ENCODE assay signal across 7 cellular contexts in the genomic region with DNA sequence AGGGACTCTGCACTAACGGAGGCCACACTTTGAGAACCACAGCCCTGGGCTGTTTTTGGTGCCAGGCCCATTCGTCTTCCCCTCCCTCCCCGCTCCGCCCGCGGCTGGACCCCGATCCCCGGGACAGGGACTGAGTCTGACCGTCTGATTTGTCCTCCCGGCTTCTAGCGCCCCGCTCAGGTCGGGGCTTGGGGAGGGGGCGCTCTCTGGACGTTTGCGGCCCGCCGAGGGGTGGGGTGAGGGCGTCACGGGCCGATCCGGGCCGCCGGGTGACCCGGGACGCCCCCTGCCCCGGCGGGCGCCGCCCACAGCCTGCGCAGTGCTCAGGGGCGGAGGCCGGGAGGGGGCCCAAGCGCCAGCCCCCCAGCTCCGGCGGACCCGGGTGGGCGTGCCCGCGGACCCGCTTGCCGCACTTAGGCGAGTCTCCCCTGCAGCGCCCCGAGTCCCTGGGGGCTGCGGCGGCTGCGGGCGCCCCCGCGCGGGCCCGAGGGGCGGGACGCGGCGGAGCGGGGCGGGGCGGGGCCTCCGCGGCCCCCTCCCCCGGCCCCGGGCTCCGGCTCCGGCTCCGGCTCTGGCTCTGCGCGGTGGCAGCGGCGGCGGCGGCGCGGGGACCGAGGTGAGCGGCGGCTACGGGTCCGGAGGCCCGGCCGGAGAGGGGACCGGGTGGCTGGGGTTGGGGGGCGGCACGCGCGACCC. TPM values are rescaled to one million over a fixed set of nuclear protein-coding genes. Genes with fewer than 3 reads are reported as not detected.
A peak's percentile ranks its signal among the peaks of the same experiment; 100 is the strongest.
DNase-seq lines count a peak whose midpoint lies in the region; ATAC-seq and TF ChIP-seq lines count a peak whose summit lies in the region.

No MANE protein-coding gene starts in this region.

- DNase-seq in left ventricle myocardium inferior (no peak), retinal pigment epithelial cell (ENCODE audit: low read depth) (no peak), cerebellar cortex (ENCODE audit: low spot score) (no peak), NCI-H226 (no peak), amniotic stem cell (lab: John Stamatoyannopoulos, UW) (no peak)

- H3K27ac Mint-ChIP-seq in activated T-helper 17 cell treated with anti-CD3 and anti-CD28 coated beads, Interleukin-2, amount 50 U/mL, for 72 hours, result peak overlapping the region; percentile 74

- no peak overlapping the region for H3K9ac ChIP-seq in Loucy (ENCODE audit: low read depth, low read length, poor library complexity, severe bottlenecking)

- no peaks in the 10 kb centered on the region for H3K27me3 Mint-ChIP-seq in activated T-helper 17 cell treated with anti-CD3 and anti-CD28 coated beads, Interleukin-2, amount 50 U/mL, for 72 hours

- TF ChIP-seq CTCF in Loucy (conservative IDR thresholded peaks at IDR 0.05; ENCODE audit: low read length) (no peak), left ventricle myocardium inferior (IDR thresholded peaks at IDR 0.05; ENCODE audit: borderline replicate concordance) (no peak), retinal pigment epithelial cell (conservative IDR thresholded peaks at IDR 0.05; ENCODE audit: low read depth, low read length) (no peak)

- no peaks in the 10 kb centered on the region for H3K9me3 Mint-ChIP-seq in activated T-helper 17 cell treated with anti-CD3 and anti-CD28 coated beads, Interleukin-2, amount 50 U/mL, for 72 hours

- H3K9me3 ChIP-seq in Loucy (ENCODE audit: insufficient read depth, low read depth, low read length) (no peaks in the 10 kb centered on the region), left ventricle myocardium inferior (replicated peaks) (no peaks in the 10 kb centered on the region)

- H3K4me3 Mint-ChIP-seq in activated T-helper 17 cell treated with anti-CD3 and anti-CD28 coated beads, Interleukin-2, amount 50 U/mL, for 72 hours, result peak overlapping the region; percentile 74

- peak; percentile 59 for ATAC-seq in activated T-helper 17 cell treated with anti-CD3 and anti-CD28 coated beads, Interleukin-2, amount 50 U/mL, for 72 hours (replicated peaks)

- H3K4me1 ChIP-seq in Loucy (ENCODE audit: insufficient read depth, low read length, poor library complexity, severe bottlenecking), result peaks cover 51% of the 10 kb centered on the region
- peaks cover 34% of the 10 kb centered on the region for H3K4me1 ChIP-seq in left ventricle myocardium inferior

- H3K9me2 ChIP-seq in Loucy (replicated peaks; ENCODE audit: low read depth, low read length), result no peaks in the 10 kb centered on the region

- H3K27ac ChIP-seq in left ventricle myocardium inferior (replicated peaks), result peak overlapping the region; percentile 67

- no peaks in the 10 kb centered on the region for H3F3A ChIP-seq in Loucy (ENCODE audit: low read depth)

- H3K36me3 ChIP-seq in Loucy (ENCODE audit: insufficient read depth, low read length), result no peaks in the 10 kb centered on the region
- no peaks in the 10 kb centered on the region for H3K36me3 ChIP-seq in left ventricle myocardium inferior

- peak overlapping the region; percentile 15 for H3K4me3 ChIP-seq in Loucy (ENCODE audit: low read length, poor library complexity, severe bottlenecking)
- H3K4me3 ChIP-seq in left ventricle myocardium inferior, result peak overlapping the region; percentile 69
- H3K4me3 ChIP-seq in retinal pigment epithelial cell (ENCODE audit: low read length), result peak overlapping the region; percentile 40

- H3K4me1 Mint-ChIP-seq in activated T-helper 17 cell treated with anti-CD3 and anti-CD28 coated beads, Interleukin-2, amount 50 U/mL, for 72 hours, result peaks cover 33% of the 10 kb centered on the region

- H3K27me3 ChIP-seq in Loucy (ENCODE audit: insufficient read depth, low read length, poor library complexity, severe bottlenecking) (no peaks in the 10 kb centered on the region), left ventricle myocardium inferior (ENCODE audit: low read depth) (peaks cover 36% of the 10 kb centered on the region)

- H3K4me2 ChIP-seq in Loucy (ENCODE audit: low read depth, low read length, poor library complexity, severe bottlenecking), result no peak overlapping the region

- H3K36me3 Mint-ChIP-seq in activated T-helper 17 cell treated with anti-CD3 and anti-CD28 coated beads, Interleukin-2, amount 50 U/mL, for 72 hours (ENCODE audit: low read depth), result no peaks in the 10 kb centered on the region

- H3K79me2 ChIP-seq in Loucy (ENCODE audit: insufficient read depth, low read length), result no peaks in the 10 kb centered on the region

- no peaks in the 10 kb centered on the region for H4K20me1 ChIP-seq in Loucy (ENCODE audit: insufficient read depth, low read length, poor library complexity, severe bottlenecking)

- intact Hi-C loops in left ventricle myocardium inferior (cut with micrococcal nuclease), result no loop called here

- H2AFZ ChIP-seq in Loucy (ENCODE audit: low read length), result no peak overlapping the region

RNA-seq across cellular contexts. Expression of gene PRR5, which starts 33.7 kb away (rescaled TPM):
- 10 to 100 TPM; 15.1 to 19.9 TPM for total RNA-seq in activated T-helper 17 cell treated with anti-CD3 and anti-CD28 coated beads, Interleukin-2, amount 50 U/mL, for 72 hours
- 2.9 TPM for total RNA-seq in left ventricle myocardium inferior

Comparison
In these comparisons a context has a peak if more than half of its experiments do, and no peak if none do; other contexts are left out.
1. H3K4me3 ChIP-seq: peak in every context shown above with its lines; median percentile 69 in left ventricle myocardium inferior; 40 in retinal pigment epithelial cell; 15 in Loucy.